31 cellular contexts compared by ENCODE assay signal in the genomic region with DNA sequence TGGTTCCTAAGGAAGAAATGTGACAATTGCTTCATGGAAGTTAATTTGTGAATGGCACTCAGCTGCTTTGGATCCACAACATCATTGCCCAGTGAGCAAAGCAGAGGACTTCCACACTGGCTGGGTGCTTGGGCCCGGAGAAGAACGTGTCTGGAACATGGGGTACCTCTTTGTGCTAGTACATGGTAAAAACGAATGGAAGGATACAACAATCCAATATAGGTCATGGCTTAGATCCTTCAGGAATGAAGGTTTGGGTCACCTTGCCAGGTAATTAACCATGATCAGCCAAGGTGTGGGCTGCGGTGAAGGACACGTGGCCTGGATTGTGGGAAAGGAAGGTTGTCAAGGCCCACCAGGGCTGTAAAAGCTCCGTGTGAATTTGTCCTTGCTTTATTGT.
"Had no signal": no experiment of that assay in that cellular context is flagged by ENCODE, and none has a peak within 500 bp of the region (broad histone marks: within the 10 kb centered on the region; RNA-seq: fewer than 3 reads in every experiment).

No MANE protein-coding gene starts in this region.

- H3K36me3 ChIP-seq: adrenal gland, brain microvascular endothelial cell, breast epithelium had no signal

- H3K4me1 ChIP-seq: adrenal gland, body of pancreas, breast epithelium had no signal

- DNase-seq: activated B cell treated with CpG ODN at 0.5 μM for 24 hours; activated CD4-positive, alpha-beta memory T cell treated with anti-CD3 and anti-CD28 coated beads for 36 hours; activated CD4-positive, alpha-beta T cell treated with anti-CD3 and anti-CD28 coated beads for 4 hours; activated CD4-positive, alpha-beta T cell treated with anti-CD3 and anti-CD28 coated beads, Interleukin-2, amount 10 ng/mL, durations not matched to agents 24 days and 14 days; activated CD4-positive, alpha-beta T cell treated with anti-CD3 and anti-CD28 coated beads, Interleukin-2, amount 50 U/mL, for 1 hour; activated CD4-positive, alpha-beta T cell treated with anti-CD3 and anti-CD28 coated beads, Interleukin-2, amount 50 U/mL, for 4 hours; activated CD4-positive, CD25-positive, alpha-beta regulatory T cell treated with anti-CD3 and anti-CD28 coated beads, Interleukin-2, amount 50 U/mL, for 72 hours; activated CD8-positive, alpha-beta T cell treated with anti-CD3 and anti-CD28 coated beads for 36 hours; activated effector memory CD4-positive, alpha-beta T cell treated with anti-CD3 and anti-CD28 coated beads, Interleukin-2, amount 50 U/mL, for 16 hours; activated gamma-delta T cell treated with Interleukin-2 at 50 U/mL for 16 hours; activated naive CD4-positive, alpha-beta T cell; activated naive CD4-positive, alpha-beta T cell treated with anti-CD3 and anti-CD28 coated beads for 36 hours; activated naive CD4-positive, alpha-beta T cell treated with anti-CD3 and anti-CD28 coated beads, Interleukin-2, amount 50 U/mL, for 16 hours; activated naive CD8-positive, alpha-beta T cell treated with anti-CD3 and anti-CD28 coated beads for 36 hours; activated T-cell treated with anti-CD3 and anti-CD28 coated beads for 4 hours; activated T-cell treated with anti-CD3 and anti-CD28 coated beads, Interleukin-2, amount 50 U/mL, for 1 hour; activated T-cell treated with anti-CD3 and anti-CD28 coated beads, Interleukin-2, amount 50 U/mL, for 4 hours; activated T-cell treated with anti-CD3 and anti-CD28 coated beads, Interleukin-2, amount 50 U/mL, for 72 hours; amniotic stem cell; aorta; body of pancreas; brain microvascular endothelial cell; central memory CD4-positive, alpha-beta T cell; T-helper 1 cell; T-helper 2 cell; T-helper 9 cell had no signal

- H3K4me3 ChIP-seq: adrenal gland, body of pancreas, breast epithelium had no signal

- H3K27ac ChIP-seq: adrenal gland, body of pancreas, brain microvascular endothelial cell, VCaP had no signal

- H3K9me3 ChIP-seq: adrenal gland, body of pancreas, breast epithelium had no signal

- ATAC-seq: activated CD8-positive, alpha-beta T cell treated with anti-CD3 and anti-CD28 coated beads for 36 hours; activated naive CD4-positive, alpha-beta T cell treated with anti-CD3 and anti-CD28 coated beads, Interleukin-2, amount 50 U/mL, for 72 hours; activated T-cell treated with anti-CD3 and anti-CD28 coated beads, Interleukin-2, amount 50 U/mL, for 4 hours; activated T-cell treated with anti-CD3 and anti-CD28 coated beads, Interleukin-2, amount 50 U/mL, for 72 hours; activated T-helper 17 cell treated with anti-CD3 and anti-CD28 coated beads, Interleukin-2, amount 50 U/mL, for 72 hours; body of pancreas had no signal

- H3K27me3 ChIP-seq: adrenal gland, body of pancreas, brain microvascular endothelial cell, breast epithelium had no signal
